1 cellular context compared by ENCODE assay signal in genomic region chr15:74530771-74531143, GRCh38.
TF ChIP-seq lines count a peak whose summit lies in the region.

No MANE protein-coding gene starts in this region.

TF ChIP-seq in GM12878, 131 proteins besides CTCF, POLR2A, EP300 and RAD21 (continued from another document):
- no peak for TF ChIP-seq JUNB (IDR thresholded peaks at IDR 0.05)
- no peak for TF ChIP-seq POLR2AphosphoS2 (IDR thresholded peaks at IDR 0.05; ENCODE audit: low read depth, low read length)
- TF ChIP-seq NR2C2 (IDR thresholded peaks at IDR 0.05; ENCODE audit: borderline replicate concordance, control insufficient read depth, insufficient read length, low read depth), result no peak
- no peak for TF ChIP-seq HDAC6 (IDR thresholded peaks at IDR 0.05; ENCODE audit: unreplicated experiment)
- TF ChIP-seq PAX5 (IDR thresholded peaks at IDR 0.05; ENCODE audit: borderline replicate concordance, low read depth, low read length), result no peak
- TF ChIP-seq GATAD2B (conservative IDR thresholded peaks at IDR 0.05; ENCODE audit: low read depth), result no peak
